Comparison of ENCODE assay signal across 13 cellular contexts in genomic region chr7:121313220-121313792, GRCh38. TPM values are rescaled to one million over a fixed set of nuclear protein-coding genes. Genes with fewer than 3 reads are reported as not detected.
A peak's percentile ranks its signal among the peaks of the same experiment; 100 is the strongest.
DNase-seq lines count a peak whose midpoint lies in the region; ATAC-seq and TF ChIP-seq lines count a peak whose summit lies in the region.
"Had no signal": no experiment of that assay in that cellular context is flagged by ENCODE, and none has a peak within 500 bp of the region (broad histone marks: within the 10 kb centered on the region; RNA-seq: fewer than 3 reads in every experiment).

No MANE protein-coding gene starts in this region.

- POLR2A ChIA-PET in HEK293 (lab: Yijun Ruan, JAX), result no interaction called here

- H3F3A ChIP-seq in neural progenitor cell (ENCODE audit: low read depth), result no peaks in the 10 kb centered on the region

- no peak for TF ChIP-seq CTCF in HEK293 (tag by site-specific recombination; IDR thresholded peaks at IDR 0.05)
- TF ChIP-seq CTCF in mesothelial cell of epicardium (IDR thresholded peaks at IDR 0.05; ENCODE audit: unreplicated experiment), result no peak
- no peak for TF ChIP-seq CTCF in neural progenitor cell (IDR thresholded peaks at IDR 0.05)

- H3K9ac ChIP-seq in neural progenitor cell, result no peak overlapping the region

- CTCF ChIA-PET in HEK293 (lab: Yijun Ruan, JAX), result interaction anchor here (1.3 kb wide), 1 partner anchor 16 kb away, joined by 5 read pairs; no protein-coding TSS in a partner anchor

- H3K4me3 Mint-ChIP-seq in mesothelial cell of epicardium (no peak overlapping the region), neural progenitor cell (no peak overlapping the region)
- H3K4me3 Mint-ChIP-seq: CD14-positive monocyte; stimulated activated naive CD8-positive, alpha-beta T cell treated with anti-CD3 and anti-CD28 coated beads, Interleukin-15, Interleukin-2, amounts not matched to agents 100 ng/mL and 50 ng/mL, for 24 hours had no signal

- no peaks in the 10 kb centered on the region for H4K20me1 ChIP-seq in neural progenitor cell (ENCODE audit: low read depth)

- H3K9me3 Mint-ChIP-seq in mesothelial cell of epicardium, result peaks cover 25% of the 10 kb centered on the region
- H3K9me3 Mint-ChIP-seq in neural progenitor cell, result peaks cover 6% of the 10 kb centered on the region

- intact Hi-C loops in right cardiac atrium (cut with DNase I), result no loop called here

- H3K27me3 Mint-ChIP-seq in mesothelial cell of epicardium (ENCODE audit: low read depth) (peaks cover 10% of the 10 kb centered on the region), neural progenitor cell (ENCODE audit: insufficient read depth, low read depth) (peaks cover 3% of the 10 kb centered on the region)

- H3K4me1 ChIP-seq in HEK293 (ENCODE audit: control insufficient read depth, insufficient read depth, low read length), result peaks cover 9% of the 10 kb centered on the region
- H3K4me1 ChIP-seq in neural progenitor cell, result no peaks in the 10 kb centered on the region
- no peaks in the 10 kb centered on the region for H3K4me1 ChIP-seq in right cardiac atrium (ENCODE audit: control insufficient read depth, insufficient read depth, low read length)

- peak; percentile 47 for DNase-seq in DMS53 (lab: John Stamatoyannopoulos, UW)
- peak; percentile 27 for DNase-seq in SW480 (ENCODE audit: low spot score)
- DNase-seq in myocyte (ENCODE audit: low read depth), result peak; percentile 52
- no peak for DNase-seq in mesothelial cell of epicardium (ENCODE audit: low spot score in 2 of 2, unreplicated experiment in 2 of 2)
- no peak for DNase-seq in neural progenitor cell (ENCODE audit: low spot score)
- no peak for DNase-seq in right cardiac atrium
- DNase-seq: activated T-cell treated with anti-CD3 and anti-CD28 coated beads, Interleukin-2, amount 50 U/mL, for 48 hours; SHP77 treated with DMSO at 0.1 percent for 48 hours had no signal

- peak overlapping the region; percentile 90 for H3K27ac ChIP-seq in HEK293 (ENCODE audit: extremely low read depth, low read depth, low read length)
- no peak overlapping the region for H3K27ac ChIP-seq in neural progenitor cell
- no peak overlapping the region for H3K27ac ChIP-seq in right cardiac atrium (ENCODE audit: low read length)

- no peak overlapping the region for H2AFZ ChIP-seq in neural progenitor cell (replicated peaks)

- no peak overlapping the region for H3K4me2 ChIP-seq in neural progenitor cell

- H3K4me1 Mint-ChIP-seq in mesothelial cell of epicardium, result peaks cover 8% of the 10 kb centered on the region
- no peaks in the 10 kb centered on the region for H3K4me1 Mint-ChIP-seq in neural progenitor cell
- H3K4me1 Mint-ChIP-seq: CD14-positive monocyte had no signal

- H3K36me3 Mint-ChIP-seq in mesothelial cell of epicardium (peaks cover 1% of the 10 kb centered on the region), neural progenitor cell (no peaks in the 10 kb centered on the region)
- H3K36me3 Mint-ChIP-seq: CD14-positive monocyte had no signal

- H3K9me3 ChIP-seq in HEK293 (ENCODE audit: control insufficient read depth, insufficient read depth, low read depth, low read length) (no peaks in the 10 kb centered on the region; the same call in 1 of the 2 replicates), neural progenitor cell (ENCODE audit: low read depth) (no peaks in the 10 kb centered on the region), right cardiac atrium (ENCODE audit: control insufficient read depth, low read length) (no peaks in the 10 kb centered on the region)

- no peak overlapping the region for H3K27ac Mint-ChIP-seq in mesothelial cell of epicardium
- H3K27ac Mint-ChIP-seq in neural progenitor cell, result no peak overlapping the region
- H3K27ac Mint-ChIP-seq: CD14-positive monocyte; stimulated activated naive CD8-positive, alpha-beta T cell treated with anti-CD3 and anti-CD28 coated beads, Interleukin-15, Interleukin-2, amounts not matched to agents 100 ng/mL and 50 ng/mL, for 24 hours had no signal

- H3K36me3 ChIP-seq in HEK293 (ENCODE audit: control insufficient read depth in 2 of 2, insufficient read depth in 1 of 2, low read length in 2 of 2), result no peaks in the 10 kb centered on the region
- no peaks in the 10 kb centered on the region for H3K36me3 ChIP-seq in neural progenitor cell

- H3K27me3 ChIP-seq in neural progenitor cell, result no peaks in the 10 kb centered on the region
- no peaks in the 10 kb centered on the region for H3K27me3 ChIP-seq in right cardiac atrium (ENCODE audit: control insufficient read depth, insufficient read depth)

- H3K4me3 ChIP-seq in HEK293 (ENCODE audit: low read depth, low read length) (peak overlapping the region; percentile 11; the same call in 1 of the 2 replicates), neural progenitor cell (no peak overlapping the region), right cardiac atrium (ENCODE audit: low read length) (no peak overlapping the region)

- 51% methylated on average over 3 of the region's 3 CpGs for WGBS in right cardiac atrium

- ATAC-seq in right cardiac atrium, result no peak
- no peak for ATAC-seq in GM19452 (IDR thresholded peaks at IDR 0.05; ENCODE audit: unreplicated experiment)

- no peaks in the 10 kb centered on the region for H3K79me2 ChIP-seq in neural progenitor cell (ENCODE audit: low read depth)

TF ChIP-seq in HEK293, 187 proteins besides CTCF, POLR2A, EP300 and RAD21 (continues in another document):
- peak; percentile 58; the same call in 1 of the 2 replicates for TF ChIP-seq ZBTB20 (tag by site-specific recombination; IDR thresholded peaks at IDR 0.05)
- no peak for TF ChIP-seq ZNF10 (tag by site-specific recombination; IDR thresholded peaks at IDR 0.05)
- TF ChIP-seq, protein P1, sequence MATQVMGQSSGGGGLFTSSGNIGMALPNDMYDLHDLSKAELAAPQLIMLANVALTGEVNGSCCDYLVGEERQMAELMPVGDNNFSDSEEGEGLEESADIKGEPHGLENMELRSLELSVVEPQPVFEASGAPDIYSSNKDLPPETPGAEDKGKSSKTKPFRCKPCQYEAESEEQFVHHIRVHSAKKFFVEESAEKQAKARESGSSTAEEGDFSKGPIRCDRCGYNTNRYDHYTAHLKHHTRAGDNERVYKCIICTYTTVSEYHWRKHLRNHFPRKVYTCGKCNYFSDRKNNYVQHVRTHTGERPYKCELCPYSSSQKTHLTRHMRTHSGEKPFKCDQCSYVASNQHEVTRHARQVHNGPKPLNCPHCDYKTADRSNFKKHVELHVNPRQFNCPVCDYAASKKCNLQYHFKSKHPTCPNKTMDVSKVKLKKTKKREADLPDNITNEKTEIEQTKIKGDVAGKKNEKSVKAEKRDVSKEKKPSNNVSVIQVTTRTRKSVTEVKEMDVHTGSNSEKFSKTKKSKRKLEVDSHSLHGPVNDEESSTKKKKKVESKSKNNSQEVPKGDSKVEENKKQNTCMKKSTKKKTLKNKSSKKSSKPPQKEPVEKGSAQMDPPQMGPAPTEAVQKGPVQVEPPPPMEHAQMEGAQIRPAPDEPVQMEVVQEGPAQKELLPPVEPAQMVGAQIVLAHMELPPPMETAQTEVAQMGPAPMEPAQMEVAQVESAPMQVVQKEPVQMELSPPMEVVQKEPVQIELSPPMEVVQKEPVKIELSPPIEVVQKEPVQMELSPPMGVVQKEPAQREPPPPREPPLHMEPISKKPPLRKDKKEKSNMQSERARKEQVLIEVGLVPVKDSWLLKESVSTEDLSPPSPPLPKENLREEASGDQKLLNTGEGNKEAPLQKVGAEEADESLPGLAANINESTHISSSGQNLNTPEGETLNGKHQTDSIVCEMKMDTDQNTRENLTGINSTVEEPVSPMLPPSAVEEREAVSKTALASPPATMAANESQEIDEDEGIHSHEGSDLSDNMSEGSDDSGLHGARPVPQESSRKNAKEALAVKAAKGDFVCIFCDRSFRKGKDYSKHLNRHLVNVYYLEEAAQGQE (tag by site-specific recombination; IDR thresholded peaks at IDR 0.05), result 0 out of 2 replicates have a peak, but pooled peaks have one; percentile 2
- peak; percentile 56; the same call in 1 of the 2 replicates for TF ChIP-seq IKZF3 (tag by site-specific recombination; IDR thresholded peaks at IDR 0.05)
- no peak for TF ChIP-seq ZNF16 (tag by site-specific recombination; IDR thresholded peaks at IDR 0.05; ENCODE audit: low read depth)
- peak; percentile 86 for TF ChIP-seq ZNF335 (tag by site-specific recombination; conservative IDR thresholded peaks at IDR 0.05)
- TF ChIP-seq, protein P2, sequence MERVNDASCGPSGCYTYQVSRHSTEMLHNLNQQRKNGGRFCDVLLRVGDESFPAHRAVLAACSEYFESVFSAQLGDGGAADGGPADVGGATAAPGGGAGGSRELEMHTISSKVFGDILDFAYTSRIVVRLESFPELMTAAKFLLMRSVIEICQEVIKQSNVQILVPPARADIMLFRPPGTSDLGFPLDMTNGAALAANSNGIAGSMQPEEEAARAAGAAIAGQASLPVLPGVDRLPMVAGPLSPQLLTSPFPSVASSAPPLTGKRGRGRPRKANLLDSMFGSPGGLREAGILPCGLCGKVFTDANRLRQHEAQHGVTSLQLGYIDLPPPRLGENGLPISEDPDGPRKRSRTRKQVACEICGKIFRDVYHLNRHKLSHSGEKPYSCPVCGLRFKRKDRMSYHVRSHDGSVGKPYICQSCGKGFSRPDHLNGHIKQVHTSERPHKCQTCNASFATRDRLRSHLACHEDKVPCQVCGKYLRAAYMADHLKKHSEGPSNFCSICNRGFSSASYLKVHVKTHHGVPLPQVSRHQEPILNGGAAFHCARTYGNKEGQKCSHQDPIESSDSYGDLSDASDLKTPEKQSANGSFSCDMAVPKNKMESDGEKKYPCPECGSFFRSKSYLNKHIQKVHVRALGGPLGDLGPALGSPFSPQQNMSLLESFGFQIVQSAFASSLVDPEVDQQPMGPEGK (tag by site-specific recombination; IDR thresholded peaks at IDR 0.05), result peak; percentile 60
- TF ChIP-seq ZNF792 (tag by site-specific recombination; IDR thresholded peaks at IDR 0.05), result no peak
- TF ChIP-seq ZNF664 (tag by site-specific recombination; IDR thresholded peaks at IDR 0.05), result no peak
- TF ChIP-seq PRDM1 (tag by site-specific recombination; IDR thresholded peaks at IDR 0.05), result 0 out of 2 replicates have a peak, but pooled peaks have one; percentile 10
- TF ChIP-seq SCRT2 (tag by site-specific recombination; IDR thresholded peaks at IDR 0.05), result peak; percentile 82

RNA-seq across cellular contexts. Expression of gene WNT16, which starts 15.5 kb away (rescaled TPM):
- total RNA-seq in myocyte (0.05 TPM in 1 of 2 replicates, not detected in the other), mesothelial cell of epicardium (0.49 to 0.86 TPM (median 0.61 TPM) in 3 replicates), neural progenitor cell (ENCODE audit: low replicate concordance) (0.03 TPM in 1 of 2 replicates, not detected in the other), right cardiac atrium (not detected)
- polyA plus RNA-seq in myocyte (2012), result 0.06 TPM
- polyA plus RNA-seq in right cardiac atrium, result not detected
- polyA plus RNA-seq: CD14-positive monocyte, neural cell had no signal

Comparison
In these comparisons a context has a peak if more than half of its experiments do, and no peak if none do; other contexts are left out.
1. DNase-seq: peak in DMS53 (single experiment), SW480 (single experiment) and myocyte (single experiment); none in mesothelial cell of epicardium (0 of 2), neural progenitor cell (single experiment) and right cardiac atrium (0 of 3).